ENCODE assay signal across 1 cellular context in genomic region chr16:70681382-70682238, GRCh38.
TF ChIP-seq lines count a peak whose summit lies in the region.

No MANE protein-coding gene starts in this region.

TF ChIP-seq in HepG2, 621 proteins besides CTCF, POLR2A, EP300 and RAD21 (continued from another document and continues in another):
- TF ChIP-seq ZNF136 (CRISPR knock-in tag; IDR thresholded peaks at IDR 0.05; ENCODE audit: low read depth), result 0 out of 2 replicates have a peak, but pooled peaks have one; percentile 24
- TF ChIP-seq AHR (CRISPR knock-in tag; IDR thresholded peaks at IDR 0.05), result 0 out of 2 replicates have a peak, but pooled peaks have one; percentile 48
- TF ChIP-seq HNF4G (IDR thresholded peaks at IDR 0.05; ENCODE audit: borderline replicate concordance, low read depth, low read length), result peak; percentile 59
- no peak; the same call in 1 of the 2 replicates for TF ChIP-seq HNF4G (CRISPR knock-in tag; IDR thresholded peaks at IDR 0.05; ENCODE audit: borderline replicate concordance, low read depth)
- TF ChIP-seq CREM (IDR thresholded peaks at IDR 0.05), result no peak; the same call in 1 of the 2 replicates
- no peak for TF ChIP-seq CREM (CRISPR knock-in tag; IDR thresholded peaks at IDR 0.05)
- TF ChIP-seq CEBPZ (IDR thresholded peaks at IDR 0.05; ENCODE audit: low read length), result no peak
- TF ChIP-seq BRF2 (CRISPR knock-in tag; IDR thresholded peaks at IDR 0.05), result peak; percentile 58; the same call in 1 of the 2 replicates
- TF ChIP-seq PBX2 (CRISPR knock-in tag; IDR thresholded peaks at IDR 0.05), result no peak
- TF ChIP-seq NPAS2 (CRISPR knock-in tag; IDR thresholded peaks at IDR 0.05; ENCODE audit: borderline replicate concordance), result no peak
- TF ChIP-seq ZBED4 (CRISPR knock-in tag; IDR thresholded peaks at IDR 0.05; ENCODE audit: borderline replicate concordance), result peak; percentile 20; the same call in 1 of the 2 replicates
- no peak for TF ChIP-seq ZNF713 (CRISPR knock-in tag; IDR thresholded peaks at IDR 0.05)
- TF ChIP-seq HIVEP1 (CRISPR knock-in tag; IDR thresholded peaks at IDR 0.05), result peak; percentile 72; the same call in 1 of the 2 replicates
- 0 out of 2 replicates have a peak, but pooled peaks have one; percentile 31 for TF ChIP-seq MTF1 (CRISPR knock-in tag; IDR thresholded peaks at IDR 0.05)
- peak; percentile 100 for TF ChIP-seq ZBTB7B (CRISPR knock-in tag; IDR thresholded peaks at IDR 0.05)
- no peak for TF ChIP-seq SMAD3 (CRISPR knock-in tag; IDR thresholded peaks at IDR 0.05)
- peak; percentile 60 for TF ChIP-seq ZNF563 (CRISPR knock-in tag; IDR thresholded peaks at IDR 0.05)
- TF ChIP-seq ZNF224 (CRISPR knock-in tag; IDR thresholded peaks at IDR 0.05), result no peak
- no peak for TF ChIP-seq ZNF646 (CRISPR knock-in tag; IDR thresholded peaks at IDR 0.05)
- peak; percentile 44; the same call in 1 of the 2 replicates for TF ChIP-seq ZNF142 (CRISPR knock-in tag; IDR thresholded peaks at IDR 0.05)
- TF ChIP-seq ARNT2 (CRISPR knock-in tag; IDR thresholded peaks at IDR 0.05; ENCODE audit: low read depth), result peak; percentile 80
- no peak for TF ChIP-seq CCAR2 (optimal IDR thresholded peaks at IDR 0.05; ENCODE audit: low read depth, low read length)
- TF ChIP-seq NFYC (CRISPR knock-in tag; IDR thresholded peaks at IDR 0.05), result no peak
- TF ChIP-seq FOXA3 (CRISPR knock-in tag; IDR thresholded peaks at IDR 0.05), result peak; percentile 90
- TF ChIP-seq KDM5B (CRISPR knock-in tag; IDR thresholded peaks at IDR 0.05; ENCODE audit: borderline replicate concordance), result peak; percentile 77
- TF ChIP-seq ZNF510 (CRISPR knock-in tag; IDR thresholded peaks at IDR 0.05; ENCODE audit: low read depth), result no peak; the same call in 1 of the 2 replicates
- TF ChIP-seq ZNF276 (CRISPR knock-in tag; IDR thresholded peaks at IDR 0.05; ENCODE audit: low read depth), result no peak; the same call in 1 of the 2 replicates
